Comparison of ENCODE assay signal across 8 cellular contexts in the genomic region with DNA sequence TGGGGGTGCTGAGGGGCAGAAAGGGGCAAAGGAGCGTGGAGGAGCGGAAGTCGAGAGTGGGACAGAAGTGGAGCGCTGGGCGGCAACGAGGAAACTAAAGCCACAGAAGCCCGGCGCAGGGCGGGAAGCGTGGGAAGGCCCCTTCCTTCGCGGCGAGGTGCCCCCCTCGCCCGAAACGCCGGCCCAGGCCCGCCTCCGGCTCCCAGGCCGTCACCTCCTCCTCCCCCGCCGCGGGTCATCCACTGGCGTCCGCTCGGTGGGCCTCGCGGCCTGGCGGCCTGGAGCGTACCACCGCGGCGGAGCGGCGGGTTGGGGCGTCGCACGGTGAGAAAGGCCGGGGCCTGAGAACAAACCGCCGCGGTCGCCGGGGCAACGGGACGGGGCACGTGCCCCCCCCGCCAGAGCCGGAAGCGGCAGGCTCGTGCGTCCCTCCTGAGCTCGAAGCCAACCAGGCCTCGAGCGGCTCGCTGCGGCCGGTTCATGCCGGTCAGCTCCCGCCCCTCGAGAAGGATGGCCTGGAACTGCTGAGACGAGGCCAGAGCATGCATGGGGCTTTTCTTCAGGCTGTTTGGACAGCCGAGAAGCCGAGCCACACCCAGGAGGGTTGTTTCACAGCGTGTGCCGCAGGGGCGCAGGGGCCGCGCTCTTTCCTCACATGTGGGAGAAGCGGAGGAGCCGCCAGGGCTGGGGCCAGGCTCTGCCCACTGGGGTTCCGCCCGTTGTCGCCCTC. TPM values are rescaled to one million over a fixed set of nuclear protein-coding genes. Genes with fewer than 3 reads are reported as not detected.
DNase-seq lines count a peak whose midpoint lies in the region; ATAC-seq and TF ChIP-seq lines count a peak whose summit lies in the region.

A gene (minus strand): TSS at position 349 of the 730 bp plus-strand sequence. CDS start 469 bp downstream, outside the sequence.

- no peak for TF ChIP-seq CTCF in psoas muscle (IDR thresholded peaks at IDR 0.05)

- no peak within 1 kb of the TSS for H3K27ac ChIP-seq in CD4-positive, alpha-beta memory T cell (ENCODE audit: low read depth, low read length)
- no peak within 1 kb of the TSS for H3K27ac ChIP-seq in psoas muscle

- no peaks in the 10 kb centered on the region for H3K36me3 Mint-ChIP-seq in CD4-positive, alpha-beta memory T cell
- no peaks in the 10 kb centered on the region for H3K36me3 Mint-ChIP-seq in activated CD4-positive, alpha-beta memory T cell treated with anti-CD3 and anti-CD28 coated beads for 36 hours

- peaks cover 7 to 12% of the 10 kb centered on the region in 2 donors for H3K27me3 Mint-ChIP-seq in CD4-positive, alpha-beta memory T cell
- H3K27me3 Mint-ChIP-seq in activated CD4-positive, alpha-beta memory T cell treated with anti-CD3 and anti-CD28 coated beads for 36 hours, result peaks cover 17% of the 10 kb centered on the region

- ATAC-seq in esophagus mucosa (peak; percentile 63), psoas muscle (peak in 3 of 4 donors; percentile 33 to 75 (median 56)), HG03354 (IDR thresholded peaks at IDR 0.05; ENCODE audit: poor library complexity, severe bottlenecking, unreplicated experiment) (no peak), HG02840 (IDR thresholded peaks at IDR 0.05; ENCODE audit: low FRiP score, unreplicated experiment) (no peak), HG03520 (IDR thresholded peaks at IDR 0.05; ENCODE audit: unreplicated experiment) (no peak), GM21526 (IDR thresholded peaks at IDR 0.05; ENCODE audit: low FRiP score, unreplicated experiment) (no peak)

- intact Hi-C loops in CD4-positive, alpha-beta memory T cell (cut with micrococcal nuclease), result loop anchor here (1.0 to 10.0 kb wide), 6 partner anchors 155 to 979 kb away; a partner anchor contains a TSS
- intact Hi-C loops in activated CD4-positive, alpha-beta memory T cell treated with anti-CD3 and anti-CD28 coated beads for 36 hours (cut with micrococcal nuclease), result loop anchor here (1.0 kb wide), 1 partner anchor 155 kb away; no protein-coding TSS in a partner anchor
- intact Hi-C loops in psoas muscle (cut with DNase I), result loop anchor here (1.0 to 5.0 kb wide), 2 partner anchors 66 to 155 kb away; no protein-coding TSS in a partner anchor

- H3K27me3 ChIP-seq in CD4-positive, alpha-beta memory T cell (ENCODE audit: insufficient read depth, low read length), result peaks cover 7% of the 10 kb centered on the region
- peaks cover 0 to 6% (median 0%) of the 10 kb centered on the region in 3 donors for H3K27me3 ChIP-seq in psoas muscle (ENCODE audit: insufficient read depth in 3 of 3, low read length in 2 of 3)

- CTCF ChIA-PET in CD4-positive, alpha-beta memory T cell (lab: Charles Lee; ENCODE audit: partially characterized antibody), result interaction anchor here (1.7 to 2.5 kb wide), 4 partner anchors 22 to 682 kb away, joined by 4 to 20 read pairs (median 8); no protein-coding TSS in a partner anchor
- CTCF ChIA-PET in activated CD4-positive, alpha-beta memory T cell treated with anti-CD3 and anti-CD28 coated beads for 36 hours (lab: Charles Lee), result interaction anchor here (0.6 to 4.2 kb wide), 6 partner anchors 65 to 681 kb away, joined by 3 to 86 read pairs (median 4); a partner anchor contains a TSS

- H3K9me3 Mint-ChIP-seq in CD4-positive, alpha-beta memory T cell, result peaks cover 0 to 3% (median 0%) of the 10 kb centered on the region in 8 donors
- no peaks in the 10 kb centered on the region for H3K9me3 Mint-ChIP-seq in activated CD4-positive, alpha-beta memory T cell treated with anti-CD3 and anti-CD28 coated beads for 36 hours

- peaks cover 15% of the 10 kb centered on the region for H3K4me1 ChIP-seq in CD4-positive, alpha-beta memory T cell (ENCODE audit: insufficient read depth, low read length)
- H3K4me1 ChIP-seq in psoas muscle, result no peaks in the 10 kb centered on the region

- peak in 4 of 5 donors; percentile 16 to 25 (median 23) for DNase-seq in CD4-positive, alpha-beta memory T cell
- DNase-seq in activated CD4-positive, alpha-beta memory T cell treated with anti-CD3 and anti-CD28 coated beads for 36 hours, result peak; percentile 48
- peak; percentile 49 to 69 for DNase-seq in psoas muscle

- H3K4me3 ChIP-seq in CD4-positive, alpha-beta memory T cell (ENCODE audit: low read length in 2 of 2), result no peak within 1 kb of the TSS
- peak within 1 kb of the TSS; percentile 60 for H3K4me3 ChIP-seq in psoas muscle

- H3K4me3 Mint-ChIP-seq in CD4-positive, alpha-beta memory T cell, result peak within 1 kb of the TSS in 7 of 8 donors; percentile 13 to 82 (median 69)
- no peak within 1 kb of the TSS for H3K4me3 Mint-ChIP-seq in activated CD4-positive, alpha-beta memory T cell treated with anti-CD3 and anti-CD28 coated beads for 36 hours

- POLR2A ChIA-PET in CD4-positive, alpha-beta memory T cell (lab: Charles Lee; ENCODE audit: partially characterized antibody), result no interaction called here
- POLR2A ChIA-PET in activated CD4-positive, alpha-beta memory T cell treated with anti-CD3 and anti-CD28 coated beads for 36 hours (lab: Charles Lee), result no interaction called here

- H3K4me1 Mint-ChIP-seq in CD4-positive, alpha-beta memory T cell, result peaks cover 8 to 14% (median 10%) of the 10 kb centered on the region in 4 donors
- H3K4me1 Mint-ChIP-seq in activated CD4-positive, alpha-beta memory T cell treated with anti-CD3 and anti-CD28 coated beads for 36 hours (ENCODE audit: low read depth), result peaks cover 15% of the 10 kb centered on the region

- H3K27ac Mint-ChIP-seq in CD4-positive, alpha-beta memory T cell, result peak within 1 kb of the TSS in 4 of 7 donors; percentile 29 to 70 (median 53)
- no peak within 1 kb of the TSS for H3K27ac Mint-ChIP-seq in activated CD4-positive, alpha-beta memory T cell treated with anti-CD3 and anti-CD28 coated beads for 36 hours

- WGBS in psoas muscle, 3 donors, result 23 to 54% (median 36%) methylated on average over 27 to 74 of the region's 74 CpGs

- H3K36me3 ChIP-seq in CD4-positive, alpha-beta memory T cell (ENCODE audit: insufficient read depth, low read length), result no peaks in the 10 kb centered on the region
- H3K36me3 ChIP-seq in psoas muscle (ENCODE audit: insufficient read depth in 1 of 2, low read depth in 1 of 2), result no peaks in the 10 kb centered on the region

- H3K9me3 ChIP-seq in CD4-positive, alpha-beta memory T cell (ENCODE audit: control insufficient read depth in 1 of 2, low read length in 2 of 2), result no peaks in the 10 kb centered on the region
- no peaks in the 10 kb centered on the region for H3K9me3 ChIP-seq in psoas muscle

RNA-seq across cellular contexts. Expression of the gene that starts here (rescaled TPM):
- total RNA-seq in CD4-positive, alpha-beta memory T cell, result not detected
- not detected for polyA plus RNA-seq in CD4-positive, alpha-beta memory T cell
- total RNA-seq in activated CD4-positive, alpha-beta memory T cell treated with anti-CD3 and anti-CD28 coated beads for 36 hours, result not detected
- not detected for total RNA-seq in esophagus mucosa
- total RNA-seq in psoas muscle, result not detected
- under 1 TPM in 1 of 3 donors, not detected in 2; 0.08 TPM for polyA plus RNA-seq in psoas muscle

Comparison
In these comparisons a context has a peak if more than half of its experiments do, and no peak if none do; other contexts are left out.
1. Peak in DNase-seq in CD4-positive, alpha-beta memory T cell; RNA of the gene not detected or under 1 TPM.
2. Peak in DNase-seq in activated CD4-positive, alpha-beta memory T cell treated with anti-CD3 and anti-CD28 coated beads for 36 hours; RNA of the gene not detected or under 1 TPM.
3. Peak in ATAC-seq in esophagus mucosa; RNA of the gene not detected or under 1 TPM.
4. Peak in DNase-seq, ATAC-seq and H3K4me3 ChIP-seq in psoas muscle; RNA of the gene not detected or under 1 TPM.